Comparison of ENCODE assay signal across 12 cellular contexts in the genomic region with DNA sequence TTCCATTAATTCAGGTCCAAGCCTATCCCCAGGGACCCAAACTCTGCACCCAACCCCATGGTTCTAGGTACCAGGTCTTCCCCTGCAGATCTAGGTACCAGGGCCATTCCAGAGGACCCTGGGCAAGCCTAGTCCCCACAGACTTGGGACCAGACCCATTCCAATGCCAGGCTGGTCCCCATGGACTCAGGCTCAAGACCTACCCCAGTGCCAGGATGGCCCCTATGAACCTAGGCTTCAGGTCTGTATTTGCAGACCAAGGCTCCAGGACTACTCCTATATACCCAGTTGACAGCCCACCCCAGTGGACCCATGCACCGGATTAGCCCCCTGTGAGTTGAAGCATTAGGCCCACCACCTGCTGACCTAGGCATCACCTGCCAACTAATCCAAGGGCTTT.
"Had no signal": no experiment of that assay in that cellular context is flagged by ENCODE, and none has a peak within 500 bp of the region (broad histone marks: within the 10 kb centered on the region; RNA-seq: fewer than 3 reads in every experiment).

No MANE protein-coding gene starts in this region.

- ATAC-seq: activated CD8-positive, alpha-beta memory T cell treated with anti-CD3 and anti-CD28 coated beads, Interleukin-2, amount 10 ng/mL, durations not matched to agents 7 days and 5 days; effector memory CD8-positive, alpha-beta T cell; left colon; stimulated activated memory B cell treated with anti-CD40 and anti-IgM and Interleukin-4, amounts not matched to agents 10 μg/mL and 1 μg/mL and 100 μg/mL, for 72 hours had no signal

- DNase-seq: activated CD4-positive, alpha-beta memory T cell treated with anti-CD3 and anti-CD28 coated beads, Interleukin-2, amount 10 ng/mL, durations not matched to agents 7 days and 5 days; activated CD4-positive, alpha-beta T cell treated with anti-CD3 and anti-CD28 coated beads for 48 hours; activated CD4-positive, CD25-positive, alpha-beta regulatory T cell; activated CD8-positive, alpha-beta memory T cell treated with anti-CD3 and anti-CD28 coated beads, Interleukin-2, amount 10 ng/mL, durations not matched to agents 7 days and 5 days; amygdala; caudate nucleus; effector memory CD8-positive, alpha-beta T cell; left colon; midbrain; sigmoid colon; stimulated activated CD4-positive, alpha-beta T cell treated with anti-CD3 and anti-CD28 coated beads, Interleukin-4, amount 100 ng/mL, for 4 hours had no signal

- H3K9me3 ChIP-seq: sigmoid colon had no signal

- H3K36me3 ChIP-seq: sigmoid colon had no signal

- H3K27ac ChIP-seq: sigmoid colon had no signal

- H3K27me3 ChIP-seq: sigmoid colon had no signal

- H3K4me3 ChIP-seq: sigmoid colon had no signal
